Comparison of ENCODE assay signal across 11 cellular contexts in the genomic region with DNA sequence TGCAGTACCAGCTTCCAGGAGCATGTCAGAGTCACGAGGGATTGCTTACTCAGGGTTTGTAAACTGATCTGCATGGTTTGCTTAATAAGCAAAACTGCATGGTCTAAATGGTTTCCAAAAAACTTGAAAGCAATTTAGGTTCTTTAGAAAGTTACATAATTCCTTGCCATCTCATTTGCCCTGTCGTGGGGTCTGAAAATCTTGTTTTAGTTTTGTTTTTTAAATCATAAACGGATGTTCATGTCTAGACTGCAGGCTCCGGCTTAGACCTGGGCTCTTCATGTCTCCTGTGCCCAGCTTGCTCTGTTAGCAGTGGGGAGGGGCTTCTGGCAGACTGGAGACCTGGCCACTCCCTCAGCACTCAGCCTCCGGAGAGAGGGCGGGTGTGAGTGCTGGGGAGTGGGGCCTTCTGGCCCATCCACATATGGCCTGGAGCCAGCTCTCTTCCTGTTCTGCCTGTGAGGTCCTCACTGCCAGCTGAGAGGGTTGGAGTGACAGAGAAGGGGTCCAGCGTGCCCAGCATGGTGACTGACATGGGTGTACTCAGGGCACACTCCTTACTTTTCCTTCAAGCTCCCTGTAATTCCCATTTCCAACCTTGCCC. TPM values are rescaled to one million over a fixed set of nuclear protein-coding genes. Genes with fewer than 3 reads are reported as not detected.
DNase-seq lines count a peak whose midpoint lies in the region; ATAC-seq, FAIRE-seq and TF ChIP-seq lines count a peak whose summit lies in the region.
"Had no signal": no experiment of that assay in that cellular context is flagged by ENCODE, and none has a peak within 500 bp of the region (broad histone marks: within the 10 kb centered on the region; RNA-seq: fewer than 3 reads in every experiment).

No MANE protein-coding gene starts in this region.

- H3K27ac ChIP-seq in A549: no peak overlapping the region
- H3K27ac ChIP-seq: C4-2B had no signal

- no peak overlapping the region for H3K4me3 ChIP-seq in A549
- H3K4me3 ChIP-seq: HAP-1 had no signal

- no peak for TF ChIP-seq RAD21 in A549 (conservative IDR thresholded peaks at IDR 0.05 in 1 of 2, IDR thresholded peaks at IDR 0.05 in 1 of 2)

- FAIRE-seq in A549 (lab: Jason Lieb, UNC): no peak

- no peak for ATAC-seq in A549
- no peak for ATAC-seq in GM21390 (IDR thresholded peaks at IDR 0.05; ENCODE audit: unreplicated experiment)
- no peak for ATAC-seq in HG03565 (IDR thresholded peaks at IDR 0.05; ENCODE audit: unreplicated experiment)
- no peak for ATAC-seq in GM18870 (IDR thresholded peaks at IDR 0.05; ENCODE audit: unreplicated experiment)

- no peak for TF ChIP-seq EP300 in A549 (IDR thresholded peaks at IDR 0.05)

- TF ChIP-seq CTCF in A549 (IDR thresholded peaks at IDR 0.05): no peak

- DNase-seq in A549 (ENCODE audit: low read depth in 1 of 2, low spot score in 1 of 2) (no peak), KBM-7 (peak; percentile 77), SHP77 (lab: John Stamatoyannopoulos, UW) (peak; percentile 64 to 71), iPS DF 4.7 (ENCODE audit: extremely low read depth, low spot score) (peak; percentile 62), kidney tubule cell (ENCODE audit: low spot score) (no peak)
- DNase-seq: activated gamma-delta T cell treated with Interleukin-2 at 50 U/mL for 16 hours had no signal

- POLR2A ChIA-PET in A549 (lab: Yijun Ruan, JAX): no interaction called here

- no peaks in the 10 kb centered on the region for H3K4me1 ChIP-seq in A549
- H3K4me1 ChIP-seq: HAP-1 had no signal

- no peak overlapping the region for H3K4me2 ChIP-seq in A549

- in situ Hi-C loops in KBM-7 (cut with MboI; ENCODE audit: low pct_unique_long_range_greater_than_20kb, low sequenced_read_pairs): no loop called here

- no peak for TF ChIP-seq POLR2A in A549 (IDR thresholded peaks at IDR 0.05; ENCODE audit: low read length)

- H3K9me3 ChIP-seq in A549: no peaks in the 10 kb centered on the region
- H3K9me3 ChIP-seq: HAP-1 had no signal

- CTCF ChIA-PET in A549 (lab: Yijun Ruan, JAX): interaction anchor here (0.5 to 2.1 kb wide), 4 partner anchors 12 to 35 kb away, joined by 3 to 6 read pairs (median 4); no protein-coding TSS in a partner anchor

- whole genome bisulfite sequencing in A549 (ENCODE audit: missing lambda C conversion rate): 56% methylated on average over 5 of the region's 7 CpGs

TF ChIP-seq in A549, 52 proteins besides CTCF, POLR2A, EP300 and RAD21:
- TF ChIP-seq MAFK (IDR thresholded peaks at IDR 0.05; ENCODE audit: partially characterized antibody) (peak; percentile 9), KDM5A (IDR thresholded peaks at IDR 0.05) (no peak)

RNA-seq across cellular contexts. Expression of gene PRF1, which starts 17.5 kb away (rescaled TPM):
- polyA plus RNA-seq in A549 (2011; rRNA removed) (not detected in 2 replicates), A549 (2017; fragmentation: RNase III; extraction: RNeasy Plus Mini Kit Qiagen cat#74134 plus additional on column Dnase treatment) (not detected in 3 replicates)
- polyA plus RNA-seq in A549 (2012; cell fraction: cytosol; rRNA removed): not detected in 2 replicates
- polyA plus RNA-seq in A549 (2012; cell fraction: nucleus; rRNA removed): not detected in 2 replicates
- polyA minus RNA-seq in A549 (2011; rRNA and poly(A)+ RNA removed): not detected in 2 replicates

Comparison
In these comparisons a context has a peak if more than half of its experiments do, and no peak if none do; other contexts are left out.
1. DNase-seq: peak in KBM-7 (single experiment), SHP77 (2 of 2) and iPS DF 4.7 (single experiment); none in A549 (0 of 2) and kidney tubule cell (single experiment).